ENCODE assay signal across 26 cellular contexts in the genomic region with DNA sequence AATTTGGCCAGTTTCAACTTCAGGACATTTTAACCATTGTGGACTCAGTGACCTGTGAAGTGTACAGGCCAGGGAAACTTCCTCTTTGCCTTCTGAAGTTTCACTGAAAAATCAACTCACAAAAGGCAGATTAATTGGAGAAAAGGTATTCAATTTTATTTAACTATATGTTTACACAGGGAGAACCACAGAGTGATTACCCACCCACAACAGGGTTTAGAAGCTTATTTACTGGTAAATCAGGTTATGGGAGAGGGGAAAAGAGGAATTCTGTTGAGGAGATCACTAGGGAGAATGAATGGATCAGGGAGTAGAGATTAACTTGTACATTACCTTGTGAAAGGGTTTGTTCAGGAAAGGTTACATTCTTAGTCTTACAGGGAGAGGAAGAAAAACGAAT. TPM values are rescaled to one million over a fixed set of nuclear protein-coding genes. Genes with fewer than 3 reads are reported as not detected.
"Had no signal": no experiment of that assay in that cellular context is flagged by ENCODE, and none has a peak within 500 bp of the region (broad histone marks: within the 10 kb centered on the region; RNA-seq: fewer than 3 reads in every experiment).

No MANE protein-coding gene starts in this region.

- DNase-seq: activated B cell treated with CpG ODN at 0.5 μM for 24 hours; activated CD4-positive, alpha-beta memory T cell treated with anti-CD3 and anti-CD28 coated beads for 36 hours; activated CD4-positive, alpha-beta T cell treated with anti-CD3 and anti-CD28 coated beads for 1 hour; activated CD4-positive, alpha-beta T cell treated with anti-CD3 and anti-CD28 coated beads, Interleukin-2, amount 10 ng/mL, durations not matched to agents 7 days and 5 days; activated CD8-positive, alpha-beta memory T cell treated with anti-CD3 and anti-CD28 coated beads for 24 hours; activated gamma-delta T cell; activated naive CD4-positive, alpha-beta T cell treated with anti-CD3 and anti-CD28 coated beads for 36 hours; activated T-cell treated with anti-CD3 and anti-CD28 coated beads, Interleukin-2, amount 50 U/mL, for 4 hours; amygdala; Karpas-422; MM.1S; NCI-H1105; NCI-H1436; NCI-H1694 treated with DMSO at 0.1 percent for 48 hours; NCI-H2081; NCI-H446; NCI-H524; SIG-M5; T-helper 17 cell; T-helper 9 cell had no signal

- H3K36me3 Mint-ChIP-seq: activated CD4-positive, alpha-beta memory T cell treated with anti-CD3 and anti-CD28 coated beads for 36 hours; brain had no signal

- H3K9me3 Mint-ChIP-seq: activated CD4-positive, alpha-beta T cell treated with anti-CD3 and anti-CD28 coated beads, Interleukin-2, amount 10 ng/mL, durations not matched to agents 7 days and 5 days had no signal

- H3K4me3 ChIP-seq: K562 had no signal

- H3K27ac Mint-ChIP-seq: activated CD4-positive, alpha-beta memory T cell treated with anti-CD3 and anti-CD28 coated beads for 36 hours; activated CD4-positive, alpha-beta T cell treated with anti-CD3 and anti-CD28 coated beads, Interleukin-2, amount 10 ng/mL, durations not matched to agents 7 days and 5 days; activated naive CD4-positive, alpha-beta T cell treated with anti-CD3 and anti-CD28 coated beads for 36 hours; activated naive CD8-positive, alpha-beta T cell; activated T-helper 17 cell treated with anti-CD3 and anti-CD28 coated beads, Interleukin-2, amount 50 U/mL, for 72 hours; brain; T-helper 17 cell had no signal

- ATAC-seq: activated T-cell treated with anti-CD3 and anti-CD28 coated beads, Interleukin-2, amount 50 U/mL, for 4 hours; activated T-helper 17 cell treated with anti-CD3 and anti-CD28 coated beads, Interleukin-2, amount 50 U/mL, for 72 hours; K562; T-helper 17 cell had no signal

- H3K4me3 Mint-ChIP-seq: activated B cell treated with CpG ODN at 0.5 μM for 24 hours; activated CD4-positive, alpha-beta memory T cell treated with anti-CD3 and anti-CD28 coated beads for 36 hours; activated CD4-positive, alpha-beta T cell treated with anti-CD3 and anti-CD28 coated beads, Interleukin-2, amount 10 ng/mL, durations not matched to agents 7 days and 5 days; activated naive CD4-positive, alpha-beta T cell treated with anti-CD3 and anti-CD28 coated beads for 36 hours; activated naive CD8-positive, alpha-beta T cell; activated T-cell treated with anti-CD3 and anti-CD28 coated beads, Interleukin-2, amount 50 U/mL, for 4 hours; activated T-helper 17 cell treated with anti-CD3 and anti-CD28 coated beads, Interleukin-2, amount 50 U/mL, for 72 hours; brain; T-helper 17 cell had no signal

- H3K4me1 Mint-ChIP-seq: activated CD4-positive, alpha-beta T cell treated with anti-CD3 and anti-CD28 coated beads, Interleukin-2, amount 10 ng/mL, durations not matched to agents 7 days and 5 days; activated T-helper 17 cell treated with anti-CD3 and anti-CD28 coated beads, Interleukin-2, amount 50 U/mL, for 72 hours; brain; T-helper 17 cell had no signal

- H3K27me3 Mint-ChIP-seq: activated B cell treated with CpG ODN at 0.5 μM for 24 hours, brain had no signal

RNA-seq across cellular contexts. Expression of a gene that starts 1.7 kb away (rescaled TPM):
- total RNA-seq: activated B cell treated with CpG ODN at 0.5 μM for 24 hours; activated CD4-positive, alpha-beta memory T cell treated with anti-CD3 and anti-CD28 coated beads for 36 hours; activated CD4-positive, alpha-beta T cell treated with anti-CD3 and anti-CD28 coated beads, Interleukin-2, amount 10 ng/mL, durations not matched to agents 7 days and 5 days; activated naive CD4-positive, alpha-beta T cell treated with anti-CD3 and anti-CD28 coated beads for 36 hours; activated T-helper 17 cell treated with anti-CD3 and anti-CD28 coated beads, Interleukin-2, amount 50 U/mL, for 72 hours; astrocyte; cardiac septum; K562; T-helper 17 cell had no signal
- polyA plus RNA-seq: K562 had no signal
